Comparison of ENCODE assay signal across 1 cellular context in genomic region chr19:36528194-36528920, GRCh38.
TF ChIP-seq lines count a peak whose summit lies in the region.

Gene ZNF260, minus strand, starts transcription at chr19:36528271. Its CDS starts 13,033 bp downstream, at chr19:36515238.

TF ChIP-seq in K562, 482 proteins besides CTCF, POLR2A, EP300 and RAD21 (continued from another document and continues in another):
- TF ChIP-seq ZBTB49 (CRISPR knock-in tag; IDR thresholded peaks at IDR 0.05; ENCODE audit: borderline replicate concordance) (no peak), GTF2A2 (tag; IDR thresholded peaks at IDR 0.05) (no peak), KLF1 (tag; IDR thresholded peaks at IDR 0.05) (peak; percentile 74; the same call in 1 of the 2 replicates), ZNF23 (CRISPR knock-in tag; IDR thresholded peaks at IDR 0.05) (no peak), MTA2 (IDR thresholded peaks at IDR 0.05; ENCODE audit: low read depth) (no peak), JUND (IDR thresholded peaks at IDR 0.05; ENCODE audit: borderline replicate concordance, low read depth, low read length) (0 out of 2 replicates have a peak, but pooled peaks have one; percentile 5), JUND (tag; IDR thresholded peaks at IDR 0.05; ENCODE audit: borderline replicate concordance, low read depth, low read length) (peak; percentile 45; the same call in 2 of the 3 replicates), FOXJ2 (tag; IDR thresholded peaks at IDR 0.05) (peak; percentile 42; the same call in 1 of the 2 replicates), PHF20 (IDR thresholded peaks at IDR 0.05; ENCODE audit: partially characterized antibody) (peak; percentile 84), CBX2 (IDR thresholded peaks at IDR 0.05; ENCODE audit: insufficient read depth, low read length, poor library complexity, severe bottlenecking) (no peak), LARP7 (IDR thresholded peaks at IDR 0.05) (no peak), BRF1 (IDR thresholded peaks at IDR 0.05; ENCODE audit: borderline replicate concordance, extremely low read depth, insufficient read length) (no peak), CGGBP1 (CRISPR knock-in tag; IDR thresholded peaks at IDR 0.05) (no peak), GATA2 (CRISPR knock-in tag; IDR thresholded peaks at IDR 0.05) (no peak), ZNF780A (CRISPR knock-in tag; IDR thresholded peaks at IDR 0.05) (no peak), NR3C1 (CRISPR knock-in tag; IDR thresholded peaks at IDR 0.05) (no peak), GTF2E2 (tag; IDR thresholded peaks at IDR 0.05) (no peak; the same call in 1 of the 2 replicates), PHB2 (IDR thresholded peaks at IDR 0.05; ENCODE audit: low read depth) (no peak), SMARCC2 (IDR thresholded peaks at IDR 0.05; ENCODE audit: low read depth) (no peak), ZNF217 (CRISPR knock-in tag; IDR thresholded peaks at IDR 0.05) (no peak), DEAF1 (CRISPR knock-in tag; IDR thresholded peaks at IDR 0.05) (no peak), ZNF384 (IDR thresholded peaks at IDR 0.05; ENCODE audit: low read depth, low read length) (no peak), ZFP36 (IDR thresholded peaks at IDR 0.05; ENCODE audit: low read depth, low read length, partially characterized antibody) (no peak), ZZZ3 (IDR thresholded peaks at IDR 0.05) (0 out of 2 replicates have a peak, but pooled peaks have one; percentile 52), C11orf30 (IDR thresholded peaks at IDR 0.05; ENCODE audit: low read depth) (peak; percentile 81), NEUROD1 (IDR thresholded peaks at IDR 0.05; ENCODE audit: borderline replicate concordance, low read depth, low read length, partially characterized antibody) (peak; percentile 1), TBP (optimal IDR thresholded peaks at IDR 0.05; ENCODE audit: low read depth, low read length) (peak; percentile 91), FOSL1 (tag; conservative IDR thresholded peaks at IDR 0.05) (peak; percentile 85), HDAC8 (tag; IDR thresholded peaks at IDR 0.05) (no peak), RBFOX2 (IDR thresholded peaks at IDR 0.05; ENCODE audit: low read depth, low read length) (peak; percentile 91), TARDBP (IDR thresholded peaks at IDR 0.05) (no peak), THRAP3 (IDR thresholded peaks at IDR 0.05; ENCODE audit: borderline replicate concordance) (no peak), NCOA1 (IDR thresholded peaks at IDR 0.05; ENCODE audit: low read depth) (0 out of 2 replicates have a peak, but pooled peaks have one; percentile 10), DDX20 (tag; IDR thresholded peaks at IDR 0.05; ENCODE audit: low read depth) (no peak), SRSF1 (IDR thresholded peaks at IDR 0.05; ENCODE audit: low read depth, low read length) (no peak), MYBL2 (IDR thresholded peaks at IDR 0.05; ENCODE audit: low read depth) (no peak), MYBL2 (CRISPR knock-in tag; IDR thresholded peaks at IDR 0.05; ENCODE audit: borderline replicate concordance) (no peak), E2F8 (IDR thresholded peaks at IDR 0.05; ENCODE audit: low read depth, partially characterized antibody) (peak; percentile 68), TEAD1 (CRISPR knock-in tag; IDR thresholded peaks at IDR 0.05) (peak in 1 of 2 experiments; percentile 70; a peak in 1 of 4 replicates), MCM5 (IDR thresholded peaks at IDR 0.05; ENCODE audit: low read depth) (no peak), SIN3A (IDR thresholded peaks at IDR 0.05; ENCODE audit: borderline replicate concordance in 2 of 2, control insufficient read depth in 1 of 2, low read depth in 2 of 2, low read length in 2 of 2) (0 out of 4 replicates have a peak, but pooled peaks of 1 of the 2 experiments have one; percentile 17), PHF8 (IDR thresholded peaks at IDR 0.05; ENCODE audit: borderline replicate concordance, low read length) (peak; percentile 92), POLR2AphosphoS2 (IDR thresholded peaks at IDR 0.05; ENCODE audit: low read length) (no peak), ZKSCAN1 (IDR thresholded peaks at IDR 0.05; ENCODE audit: low read depth, low read length) (no peak), ZNF134 (CRISPR knock-in tag; conservative IDR thresholded peaks at IDR 0.05) (no peak), E2F4 (CRISPR knock-in tag; IDR thresholded peaks at IDR 0.05; ENCODE audit: low read depth) (no peak), SIX5 (IDR thresholded peaks at IDR 0.05; ENCODE audit: borderline replicate concordance in 1 of 2, insufficient read depth in 1 of 2, low read depth in 1 of 2, low read length in 2 of 2) (peak; percentile 43 to 67), PRMT5 (CRISPR knock-in tag; IDR thresholded peaks at IDR 0.05) (no peak), ZNF224 (CRISPR knock-in tag; IDR thresholded peaks at IDR 0.05) (no peak), ZNF121 (CRISPR knock-in tag; conservative IDR thresholded peaks at IDR 0.05) (peak; percentile 32; the same call in 1 of the 2 replicates), MCM2 (IDR thresholded peaks at IDR 0.05; ENCODE audit: low read depth) (no peak), MAX (CRISPR knock-in tag; IDR thresholded peaks at IDR 0.05) (no peak; the same call in 1 of the 2 replicates), ESRRA (IDR thresholded peaks at IDR 0.05; ENCODE audit: borderline replicate concordance, low read depth) (no peak), PPARD (CRISPR knock-in tag; IDR thresholded peaks at IDR 0.05) (no peak), SNRNP70 (optimal IDR thresholded peaks at IDR 0.05; ENCODE audit: low read depth, low read length) (no peak), ZNF644 (tag; IDR thresholded peaks at IDR 0.05; ENCODE audit: low read depth) (no peak), FUS (optimal IDR thresholded peaks at IDR 0.05; ENCODE audit: low read depth, low read length) (no peak), PCBP2 (IDR thresholded peaks at IDR 0.05; ENCODE audit: low read depth, low read length, poor library complexity, severe bottlenecking) (no peak), ZNF668 (CRISPR knock-in tag; IDR thresholded peaks at IDR 0.05) (no peak), HNRNPK (IDR thresholded peaks at IDR 0.05; ENCODE audit: low read depth, low read length, poor library complexity, severe bottlenecking) (no peak), SMARCA5 (IDR thresholded peaks at IDR 0.05) (no peak), CTBP1 (IDR thresholded peaks at IDR 0.05; ENCODE audit: borderline replicate concordance) (peak; percentile 39; the same call in 1 of the 2 replicates), NR2C2 (CRISPR knock-in tag; IDR thresholded peaks at IDR 0.05) (peak; percentile 45), NR2C2 (tag; IDR thresholded peaks at IDR 0.05) (peak; percentile 94), NCOA2 (IDR thresholded peaks at IDR 0.05; ENCODE audit: partially characterized antibody in 2 of 2) (no peak), MAZ (CRISPR knock-in tag; conservative IDR thresholded peaks at IDR 0.05 in 1 of 2, IDR thresholded peaks at IDR 0.05 in 1 of 2) (peak in 1 of 2 experiments; percentile 87; a peak in 3 of 4 replicates), HNRNPUL1 (IDR thresholded peaks at IDR 0.05; ENCODE audit: low read length) (no peak), ERF (CRISPR knock-in tag; IDR thresholded peaks at IDR 0.05) (no peak), ELK3 (CRISPR knock-in tag; IDR thresholded peaks at IDR 0.05) (no peak), USF1 (CRISPR knock-in tag; IDR thresholded peaks at IDR 0.05) (peak; percentile 28; the same call in 1 of the 2 replicates), TAF1 (IDR thresholded peaks at IDR 0.05; ENCODE audit: control insufficient read depth, extremely low read depth, insufficient read depth, low read length, severe bottlenecking) (peak; percentile 75), ZNF395 (CRISPR knock-in tag; IDR thresholded peaks at IDR 0.05) (0 out of 2 replicates have a peak, but pooled peaks have one; percentile 14), ZFPM2 (CRISPR knock-in tag; IDR thresholded peaks at IDR 0.05) (no peak), MECOM (CRISPR knock-in tag; IDR thresholded peaks at IDR 0.05) (no peak), ZNF24 (IDR thresholded peaks at IDR 0.05) (no peak)
